ENCODE assay signal across 8 cellular contexts in genomic region chr11:62855571-62856332, GRCh38. TPM values are rescaled to one million over a fixed set of nuclear protein-coding genes. Genes with fewer than 3 reads are reported as not detected.
DNase-seq lines count a peak whose midpoint lies in the region; ATAC-seq and TF ChIP-seq lines count a peak whose summit lies in the region.

No MANE protein-coding gene starts in this region.

- H3K27ac ChIP-seq in SK-N-MC, result peak overlapping the region; percentile 97
- H3K27ac ChIP-seq in osteoblast (ENCODE audit: low read depth, low read length), result peak overlapping the region; percentile 76
- H3K27ac ChIP-seq in thoracic aorta, result peak overlapping the region; percentile 68 to 71

- no peaks in the 10 kb centered on the region for H3K27me3 Mint-ChIP-seq in activated naive CD4-positive, alpha-beta T cell treated with anti-CD3 and anti-CD28 coated beads, Interleukin-2, amount 50 U/mL, for 24 hours

- no peaks in the 10 kb centered on the region for H3K27me3 ChIP-seq in GM06990 (replicated peaks; ENCODE audit: control insufficient read depth, insufficient read depth, low read length)
- no peaks in the 10 kb centered on the region for H3K27me3 ChIP-seq in osteoblast (ENCODE audit: insufficient read depth, low read length)
- H3K27me3 ChIP-seq in thoracic aorta (replicated peaks; ENCODE audit: insufficient read depth), result no peaks in the 10 kb centered on the region

- H3K9ac ChIP-seq in SK-N-MC (ENCODE audit: insufficient read length), result peak overlapping the region; percentile 99

- no peaks in the 10 kb centered on the region for H3K9me3 Mint-ChIP-seq in activated naive CD4-positive, alpha-beta T cell treated with anti-CD3 and anti-CD28 coated beads, Interleukin-2, amount 50 U/mL, for 24 hours

- peaks cover 32% of the 10 kb centered on the region for H3K4me1 ChIP-seq in osteoblast (ENCODE audit: insufficient read depth, low read length)
- H3K4me1 ChIP-seq in thoracic aorta (ENCODE audit: control insufficient read depth in 1 of 2, low read depth in 2 of 2), result peaks cover 19 to 26% of the 10 kb centered on the region in 2 donors

- DNase-seq in GM06990 (ENCODE audit: extremely low read depth, insufficient read length) (peak; percentile 99), NCI-H1048 (lab: John Stamatoyannopoulos, UW) (peak; percentile 91), SK-N-MC (ENCODE audit: low read depth, low spot score) (peak; percentile 94), glomerular endothelial cell (ENCODE audit: extremely low read depth, low read depth, low spot score) (peak; percentile 78), osteoblast (ENCODE audit: insufficient read length, low spot score, missing footprints) (peak; percentile 94), thoracic aorta (ENCODE audit: low spot score) (peak; percentile 84)

- peaks cover 38% of the 10 kb centered on the region for H3K36me3 Mint-ChIP-seq in activated naive CD4-positive, alpha-beta T cell treated with anti-CD3 and anti-CD28 coated beads, Interleukin-2, amount 50 U/mL, for 24 hours

- peaks cover 40% of the 10 kb centered on the region for H4K20me1 ChIP-seq in osteoblast (ENCODE audit: insufficient read depth, low read length)

- ATAC-seq in HG02571 (IDR thresholded peaks at IDR 0.05; ENCODE audit: unreplicated experiment), result peak; percentile 85
- peak; percentile 93 for ATAC-seq in thoracic aorta (ENCODE audit: insufficient number of reproducible peaks, low FRiP score, low read depth)

- peak overlapping the region; percentile 95 for H2AFZ ChIP-seq in osteoblast (ENCODE audit: low read length)

- H3K79me2 ChIP-seq in osteoblast (ENCODE audit: insufficient read depth, low read length), result peaks cover 36% of the 10 kb centered on the region

- TF ChIP-seq CTCF in GM06990 (IDR thresholded peaks at IDR 0.05; ENCODE audit: insufficient read depth, low read length, poor library complexity, severe bottlenecking) (no peak), osteoblast (IDR thresholded peaks at IDR 0.05; ENCODE audit: extremely low read depth, low read depth, low read length) (no peak), thoracic aorta (IDR thresholded peaks at IDR 0.05) (no peak)

- peak overlapping the region; percentile 95 for H3K4me3 Mint-ChIP-seq in activated naive CD4-positive, alpha-beta T cell treated with anti-CD3 and anti-CD28 coated beads, Interleukin-2, amount 50 U/mL, for 24 hours

- H3K36me3 ChIP-seq in GM06990 (ENCODE audit: control insufficient read depth, insufficient read depth, low read length) (peaks cover 21% of the 10 kb centered on the region), SK-N-MC (ENCODE audit: insufficient read depth, low read length) (peaks cover 55% of the 10 kb centered on the region), osteoblast (ENCODE audit: insufficient read depth, low read length) (peaks cover 37% of the 10 kb centered on the region), thoracic aorta (peaks cover 24% of the 10 kb centered on the region)

- H3K4me2 ChIP-seq in osteoblast (ENCODE audit: insufficient read depth, low read length), result peak overlapping the region; percentile 94

- H3K9me3 ChIP-seq in SK-N-MC (ENCODE audit: low read depth, low read length) (no peaks in the 10 kb centered on the region), osteoblast (ENCODE audit: low read depth, low read length) (no peaks in the 10 kb centered on the region), thoracic aorta (no peaks in the 10 kb centered on the region)

- peaks cover 38% of the 10 kb centered on the region for H3K4me1 Mint-ChIP-seq in activated naive CD4-positive, alpha-beta T cell treated with anti-CD3 and anti-CD28 coated beads, Interleukin-2, amount 50 U/mL, for 24 hours

- peak overlapping the region; percentile 97 for H3K4me3 ChIP-seq in GM06990 (replicated peaks; ENCODE audit: low read depth, low read length)
- peak overlapping the region; percentile 94 for H3K4me3 ChIP-seq in SK-N-MC
- H3K4me3 ChIP-seq in osteoblast (ENCODE audit: insufficient read depth, low read length), result peak overlapping the region; percentile 100
- H3K4me3 ChIP-seq in thoracic aorta, result peak overlapping the region; percentile 97

- H3K27ac Mint-ChIP-seq in activated naive CD4-positive, alpha-beta T cell treated with anti-CD3 and anti-CD28 coated beads, Interleukin-2, amount 50 U/mL, for 24 hours, result peak overlapping the region; percentile 97

RNA-seq across cellular contexts. Expression of gene WDR74, which starts 16.4 kb away (rescaled TPM):
- total RNA-seq in glomerular endothelial cell, result 32.3 and 37.5 TPM in 2 replicates
- 31.2 and 34.0 TPM in 2 replicates for total RNA-seq in osteoblast
- 10 to 100 TPM; 19.8 to 55.2 TPM for total RNA-seq in thoracic aorta

RNA-seq across cellular contexts. Expression of gene TEX54, which starts 23.1 kb away (rescaled TPM):
- not detected in 2 replicates for total RNA-seq in glomerular endothelial cell
- total RNA-seq in osteoblast, result not detected in 2 replicates
- total RNA-seq in thoracic aorta, result not detected

RNA-seq across cellular contexts. Expression of gene STX5, which starts 23.9 kb away (rescaled TPM):
- total RNA-seq in glomerular endothelial cell (36.7 and 37.1 TPM in 2 replicates), osteoblast (35.8 and 40.7 TPM in 2 replicates), thoracic aorta (10 to 100 TPM; 32.0 to 46.8 TPM)

RNA-seq across cellular contexts. Expression of gene SLC3A2, which starts 24.9 kb away (rescaled TPM):
- total RNA-seq in glomerular endothelial cell (128 and 157 TPM in 2 replicates), osteoblast (217 and 259 TPM in 2 replicates), thoracic aorta (100 to 1,000 TPM; 138 to 739 TPM)

RNA-seq across cellular contexts. Expression of gene NXF1, which starts 50.5 kb away (rescaled TPM):
- total RNA-seq in glomerular endothelial cell (38.1 and 63.2 TPM in 2 replicates), osteoblast (25.6 and 31.1 TPM in 2 replicates), thoracic aorta (100 to 1,000 TPM in 1 of 2 donors, 10 to 100 TPM in 1; 82.9 to 109 TPM)

Comparison
In these comparisons a context has a peak if more than half of its experiments do, and no peak if none do; other contexts are left out.
1. Peak in every context shown above with its lines: DNase-seq, ATAC-seq, H3K4me3 ChIP-seq and H3K27ac ChIP-seq.